In genomic region chr2:231058761-231059550, GRCh38 we compare ENCODE assay signal across 9 cellular contexts. TPM values are rescaled to one million over a fixed set of nuclear protein-coding genes. Genes with fewer than 3 reads are reported as not detected.
A peak's percentile ranks its signal among the peaks of the same experiment; 100 is the strongest.
DNase-seq lines count a peak whose midpoint lies in the region; ATAC-seq and TF ChIP-seq lines count a peak whose summit lies in the region.
"Had no signal": no experiment of that assay in that cellular context is flagged by ENCODE, and none has a peak within 500 bp of the region (broad histone marks: within the 10 kb centered on the region; RNA-seq: fewer than 3 reads in every experiment).

No MANE protein-coding gene starts in this region.

- H3K9me3 ChIP-seq in HCT116 (ENCODE audit: control insufficient read depth in 1 of 2, insufficient read depth in 1 of 2, low read depth in 1 of 2, low read length in 2 of 2) (no peaks in the 10 kb centered on the region), T-helper 17 cell (ENCODE audit: control insufficient read depth, low read length, poor library complexity, severe bottlenecking) (no peaks in the 10 kb centered on the region), gastroesophageal sphincter (no peaks in the 10 kb centered on the region)

- peaks cover 4% of the 10 kb centered on the region for H3K27me3 Mint-ChIP-seq in T-helper 17 cell
- no peaks in the 10 kb centered on the region for H3K27me3 Mint-ChIP-seq in osteocyte (ENCODE audit: unreplicated experiment)

- CTCF ChIA-PET in HCT116 (lab: Charles Lee), result interaction anchor here (1.2 kb wide), 1 partner anchor 235 kb away, joined by 4 read pairs; no protein-coding TSS in a partner anchor

- H3K27me3 ChIP-seq in HCT116 (ENCODE audit: insufficient read depth, low read length) (no peaks in the 10 kb centered on the region), gastroesophageal sphincter (no peaks in the 10 kb centered on the region)

- intact Hi-C loops in HCT116 (cut with micrococcal nuclease), result no loop called here

- peak overlapping the region; percentile 89 for H3K4me2 ChIP-seq in HCT116 (ENCODE audit: low read length)

- H4K20me1 ChIP-seq in HCT116 (ENCODE audit: insufficient read depth), result no peaks in the 10 kb centered on the region

- peaks cover 34% of the 10 kb centered on the region for H3K4me1 Mint-ChIP-seq in T-helper 17 cell
- H3K4me1 Mint-ChIP-seq in osteocyte (ENCODE audit: unreplicated experiment), result peaks cover 32% of the 10 kb centered on the region

- POLR2A ChIA-PET in HCT116 (lab: Charles Lee), result interaction anchor here (0.6 kb wide), 1 partner anchor 351 kb away, joined by 6 read pairs; no protein-coding TSS in a partner anchor

- no peak for TF ChIP-seq EP300 in gastroesophageal sphincter (IDR thresholded peaks at IDR 0.05)

- DNase-seq in HCT116 (ENCODE audit: low read depth, low spot score), result no peak
- DNase-seq in T-helper 17 cell, result no peak
- DNase-seq in epithelial cell of proximal tubule (ENCODE audit: low read depth), result peak; percentile 65
- no peak for DNase-seq in osteocyte (ENCODE audit: extremely low spot score, unreplicated experiment)
- DNase-seq in activated effector memory CD4-positive, alpha-beta T cell treated with anti-CD3 and anti-CD28 coated beads, Interleukin-2, amount 50 U/mL, for 16 hours, result no peak
- no peak for DNase-seq in ureter (ENCODE audit: low spot score)
- DNase-seq in nucleus accumbens (lab: John Stamatoyannopoulos, UW), result no peak
- DNase-seq: KBM-7 had no signal

- peaks cover 23 to 28% of the 10 kb centered on the region in 2 experiments for H3K36me3 ChIP-seq in HCT116 (ENCODE audit: control insufficient read depth in 1 of 2, insufficient read depth in 2 of 2, low read length in 2 of 2)
- H3K36me3 ChIP-seq in gastroesophageal sphincter, result peaks cover 2 to 28% of the 10 kb centered on the region in 2 donors

- H3K4me3 Mint-ChIP-seq in T-helper 17 cell, result peak overlapping the region; percentile 96
- H3K4me3 Mint-ChIP-seq in osteocyte (ENCODE audit: unreplicated experiment), result peak overlapping the region; percentile 94

- peaks cover 15 to 29% of the 10 kb centered on the region in 2 experiments for H3K4me1 ChIP-seq in HCT116 (ENCODE audit: control insufficient read depth in 1 of 2, insufficient read depth in 2 of 2, low read length in 2 of 2)
- H3K4me1 ChIP-seq in gastroesophageal sphincter, result peaks cover 9 to 38% (median 18%) of the 10 kb centered on the region in 3 donors

- TF ChIP-seq CTCF in HCT116 (IDR thresholded peaks at IDR 0.05 in 2 of 3, conservative IDR thresholded peaks at IDR 0.05 in 1 of 3; ENCODE audit: borderline replicate concordance in 1 of 3, insufficient read depth in 1 of 3, low read depth in 2 of 3, low read length in 2 of 3) (no peak), epithelial cell of proximal tubule (conservative IDR thresholded peaks at IDR 0.05; ENCODE audit: low read depth, low read length) (no peak), osteocyte (IDR thresholded peaks at IDR 0.05) (no peak), gastroesophageal sphincter (IDR thresholded peaks at IDR 0.05) (no peak)

- H3K79me2 ChIP-seq in HCT116 (ENCODE audit: insufficient read depth, low read length), result peaks cover 73% of the 10 kb centered on the region

- RAD21 ChIA-PET in HCT116 (lab: Charles Lee; ENCODE audit: low non-redundant PET in 1 of 2, low total read pairs in 2 of 2, uncharacterized antibody in 2 of 2, unreplicated experiment in 2 of 2), result no interaction called here

- no peaks in the 10 kb centered on the region for H3K9me3 Mint-ChIP-seq in osteocyte (ENCODE audit: unreplicated experiment)

- H3K27ac ChIP-seq in HCT116 (ENCODE audit: low read depth, low read length) (no peak overlapping the region), gastroesophageal sphincter (no peak overlapping the region)

- no peak for TF ChIP-seq RAD21 in HCT116 (IDR thresholded peaks at IDR 0.05; ENCODE audit: low read depth)

- H3K9me2 ChIP-seq in HCT116 (ENCODE audit: insufficient read depth), result no peaks in the 10 kb centered on the region

- H3K9ac ChIP-seq in HCT116 (ENCODE audit: low read length), result 0 out of 2 replicates have a peak overlapping the region, but pooled peaks have one; percentile 94

- H3K36me3 Mint-ChIP-seq in T-helper 17 cell (ENCODE audit: low read depth) (peaks cover 4% of the 10 kb centered on the region), osteocyte (ENCODE audit: unreplicated experiment) (peaks cover 18% of the 10 kb centered on the region)

- no peak for TF ChIP-seq POLR2A in HCT116 (IDR thresholded peaks at IDR 0.05; ENCODE audit: borderline replicate concordance, extremely low read depth, insufficient read depth, insufficient read length)
- TF ChIP-seq POLR2A in gastroesophageal sphincter (IDR thresholded peaks at IDR 0.05), result no peak

- H3K4me3 ChIP-seq in HCT116 (replicated peaks in 1 of 2; ENCODE audit: low read depth in 1 of 2, low read length in 2 of 2) (peak overlapping the region in 1 of 2 experiments; percentile 100; a peak in 2 of 4 replicates), epithelial cell of proximal tubule (ENCODE audit: low read depth, low read length) (peak overlapping the region; percentile 3), gastroesophageal sphincter (no peak overlapping the region)

- 58 to 72% methylated on average over 3 to 4 of the region's 4 CpGs for WGBS in gastroesophageal sphincter (ENCODE audit: low coverage in 1 of 2), 2 donors

- peak overlapping the region; percentile 88 for H3K27ac Mint-ChIP-seq in T-helper 17 cell
- H3K27ac Mint-ChIP-seq in osteocyte (ENCODE audit: unreplicated experiment), result peak overlapping the region; percentile 40

- H2AFZ ChIP-seq in HCT116 (ENCODE audit: low read depth, low read length, poor library complexity, severe bottlenecking), result no peak overlapping the region

- ATAC-seq in HCT116, result no peak
- no peak for ATAC-seq in T-helper 17 cell
- ATAC-seq in gastroesophageal sphincter, result no peak

- BruUV-seq in HCT116 (replicated peaks; lab: Mats Ljungman, UMichigan), result no TSS peak

TF ChIP-seq in HCT116, 20 proteins besides CTCF, POLR2A, EP300 and RAD21:
- TF ChIP-seq ZNF274 (IDR thresholded peaks at IDR 0.05; ENCODE audit: low read depth, low read length) (no peak), ATF3 (IDR thresholded peaks at IDR 0.05) (no peak), JUND (IDR thresholded peaks at IDR 0.05) (no peak), SIN3A (IDR thresholded peaks at IDR 0.05; ENCODE audit: low read depth) (no peak), POLR2AphosphoS5 (IDR thresholded peaks at IDR 0.05; ENCODE audit: low read depth, low read length) (no peak), SP1 (IDR thresholded peaks at IDR 0.05; ENCODE audit: low read depth) (no peak), ZBTB33 (IDR thresholded peaks at IDR 0.05; ENCODE audit: extremely low read depth, insufficient replicate concordance, low read length) (no peak)
TF ChIP-seq in HCT116: peak in this region for 0.

RNA-seq across cellular contexts. Expression of gene PSMD1, which starts 2.3 kb away (rescaled TPM):
- total RNA-seq in HCT116 (2021; ENCODE audit: unreplicated experiment), result 133 TPM
- 96.7 and 124 TPM in 2 replicates for polyA plus RNA-seq in HCT116 (2012)
- total RNA-seq in T-helper 17 cell, result 10 to 100 TPM; 42.8 to 43.5 TPM
- 87.3 and 128 TPM in 2 replicates for total RNA-seq in epithelial cell of proximal tubule
- 108 and 112 TPM in 2 replicates for total RNA-seq in osteocyte
- 10 to 100 TPM; 58.8 to 93.4 (median 65.9) TPM for total RNA-seq in gastroesophageal sphincter
- 102 TPM for total RNA-seq in ureter

RNA-seq across cellular contexts. Expression of gene C2orf72, which starts 21.6 kb away (rescaled TPM):
- total RNA-seq in HCT116 (2021; ENCODE audit: unreplicated experiment) (3.7 TPM), T-helper 17 cell (not detected), epithelial cell of proximal tubule (0.29 and 3.8 TPM in 2 replicates), osteocyte (not detected in 2 replicates), gastroesophageal sphincter (under 1 TPM in 2 of 4 donors, not detected in 2; 0.19 to 0.54 TPM), ureter (1.0 TPM)
- polyA plus RNA-seq in HCT116 (2012), result 2.7 and 3.1 TPM in 2 replicates
